8 cellular contexts compared by ENCODE assay signal in the genomic region with DNA sequence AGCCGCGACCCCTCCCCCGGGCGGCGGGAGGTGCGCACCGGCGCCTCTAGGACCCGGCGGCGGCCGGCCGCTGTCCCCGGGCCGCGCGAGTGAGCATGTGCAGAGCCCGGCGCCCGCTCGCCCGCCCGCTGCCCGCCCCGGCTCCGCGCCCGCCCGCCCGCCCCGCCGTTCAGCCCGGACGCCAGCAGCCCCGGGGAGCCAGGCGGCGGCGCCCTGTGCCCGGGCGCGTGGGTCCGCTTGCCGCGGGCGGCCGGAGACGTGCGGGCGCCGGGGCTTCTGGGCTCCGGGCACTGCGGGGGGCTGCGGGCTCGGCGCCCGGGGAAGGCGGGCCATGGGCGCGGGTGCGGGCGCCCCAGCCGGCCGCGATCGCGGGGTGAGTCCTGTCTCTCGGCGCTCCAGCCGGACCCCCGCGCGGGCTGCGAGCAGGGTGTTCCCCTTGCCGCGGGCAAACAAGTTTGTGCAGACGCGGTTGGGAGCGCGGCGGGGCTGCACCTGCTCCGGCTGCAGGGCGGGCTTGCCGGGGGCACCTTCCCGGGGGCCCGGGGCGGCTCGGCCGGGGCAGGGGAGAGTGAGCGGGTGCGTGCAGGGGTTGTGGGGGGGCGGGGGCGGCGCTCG. TPM values are rescaled to one million over a fixed set of nuclear protein-coding genes. Genes with fewer than 3 reads are reported as not detected.
A peak's percentile ranks its signal among the peaks of the same experiment; 100 is the strongest.
DNase-seq lines count a peak whose midpoint lies in the region; ATAC-seq and TF ChIP-seq lines count a peak whose summit lies in the region.

A gene (plus strand): TSS at position 100 of the 615 bp plus-strand sequence. CDS start 10,280 bp downstream, outside the sequence.

- no peak for DNase-seq in T-helper 2 cell treated with Interferon-gamma antibody and Interleukin-4, amounts not matched to agents 5 μg/mL and 100 μg/mL, for 36 hours (ENCODE audit: low spot score)
- DNase-seq in T-helper 2 cell (no peak), left ventricle myocardium inferior (no peak), progenitor cell of endocrine pancreas (ENCODE audit: low spot score, unreplicated experiment) (peak; percentile 27), OCI-M1 (lab: John Stamatoyannopoulos, UW) (no peak)
- no peak for DNase-seq in activated T-helper 2 cell treated with anti-CD3 and anti-CD28 coated beads, Interferon-gamma antibody, Interleukin-2, Interleukin-4, amounts not matched to agents 10 μg/mL and 5 μg/mL and 100 μg/mL, durations not matched to agents 14 hours and 24 hours and 36 hours (ENCODE audit: low spot score)

- peaks cover 4% of the 10 kb centered on the region for H3K4me1 Mint-ChIP-seq in T-helper 2 cell treated with Interferon-gamma antibody and Interleukin-4, amounts not matched to agents 5 μg/mL and 100 μg/mL, for 36 hours (ENCODE audit: low read depth)
- peaks cover 6% of the 10 kb centered on the region for H3K4me1 Mint-ChIP-seq in activated T-helper 2 cell treated with anti-CD3 and anti-CD28 coated beads, Interferon-gamma antibody, Interleukin-2, Interleukin-4, amounts not matched to agents 10 μg/mL and 5 μg/mL and 100 μg/mL, durations not matched to agents 14 hours and 24 hours and 36 hours (ENCODE audit: low read depth)
- H3K4me1 Mint-ChIP-seq in progenitor cell of endocrine pancreas (ENCODE audit: low read depth): peaks cover 10% of the 10 kb centered on the region

- TF ChIP-seq CTCF in left ventricle myocardium inferior (IDR thresholded peaks at IDR 0.05; ENCODE audit: borderline replicate concordance) (no peak), progenitor cell of endocrine pancreas (IDR thresholded peaks at IDR 0.05; ENCODE audit: unreplicated experiment) (no peak)

- H3K9me3 Mint-ChIP-seq in T-helper 2 cell treated with Interferon-gamma antibody and Interleukin-4, amounts not matched to agents 5 μg/mL and 100 μg/mL, for 36 hours: no peaks in the 10 kb centered on the region
- H3K9me3 Mint-ChIP-seq in activated T-helper 2 cell treated with anti-CD3 and anti-CD28 coated beads, Interferon-gamma antibody, Interleukin-2, Interleukin-4, amounts not matched to agents 10 μg/mL and 5 μg/mL and 100 μg/mL, durations not matched to agents 14 hours and 24 hours and 36 hours: no peaks in the 10 kb centered on the region
- H3K9me3 Mint-ChIP-seq in progenitor cell of endocrine pancreas (ENCODE audit: low read depth): no peaks in the 10 kb centered on the region

- no peak for ATAC-seq in HG03045 (IDR thresholded peaks at IDR 0.05; ENCODE audit: unreplicated experiment)
- ATAC-seq in HG03442 (IDR thresholded peaks at IDR 0.05; ENCODE audit: unreplicated experiment): no peak

- H3K27ac Mint-ChIP-seq in T-helper 2 cell treated with Interferon-gamma antibody and Interleukin-4, amounts not matched to agents 5 μg/mL and 100 μg/mL, for 36 hours: no peak within 1 kb of the TSS
- H3K27ac Mint-ChIP-seq in activated T-helper 2 cell treated with anti-CD3 and anti-CD28 coated beads, Interferon-gamma antibody, Interleukin-2, Interleukin-4, amounts not matched to agents 10 μg/mL and 5 μg/mL and 100 μg/mL, durations not matched to agents 14 hours and 24 hours and 36 hours: no peak within 1 kb of the TSS
- H3K27ac Mint-ChIP-seq in progenitor cell of endocrine pancreas: peak within 1 kb of the TSS; percentile 21

- peaks cover 12% of the 10 kb centered on the region for H3K4me1 ChIP-seq in left ventricle myocardium inferior

- H3K4me3 Mint-ChIP-seq in T-helper 2 cell treated with Interferon-gamma antibody and Interleukin-4, amounts not matched to agents 5 μg/mL and 100 μg/mL, for 36 hours: peak within 1 kb of the TSS; percentile 76
- H3K4me3 Mint-ChIP-seq in activated T-helper 2 cell treated with anti-CD3 and anti-CD28 coated beads, Interferon-gamma antibody, Interleukin-2, Interleukin-4, amounts not matched to agents 10 μg/mL and 5 μg/mL and 100 μg/mL, durations not matched to agents 14 hours and 24 hours and 36 hours (ENCODE audit: low read depth): peak within 1 kb of the TSS; percentile 65
- H3K4me3 Mint-ChIP-seq in progenitor cell of endocrine pancreas (ENCODE audit: low read depth): peak within 1 kb of the TSS; percentile 85

- intact Hi-C loops in activated T-helper 2 cell treated with anti-CD3 and anti-CD28 coated beads, Interferon-gamma antibody, Interleukin-2, Interleukin-4, amounts not matched to agents 10 μg/mL and 5 μg/mL and 100 μg/mL, durations not matched to agents 14 hours and 24 hours and 36 hours (cut with micrococcal nuclease): no loop called here
- intact Hi-C loops in left ventricle myocardium inferior (cut with micrococcal nuclease): no loop called here

- H3K27me3 ChIP-seq in left ventricle myocardium inferior (ENCODE audit: low read depth): peaks cover 55% of the 10 kb centered on the region

- H3K36me3 ChIP-seq in left ventricle myocardium inferior: no peaks in the 10 kb centered on the region

- no peaks in the 10 kb centered on the region for H3K36me3 Mint-ChIP-seq in T-helper 2 cell treated with Interferon-gamma antibody and Interleukin-4, amounts not matched to agents 5 μg/mL and 100 μg/mL, for 36 hours (ENCODE audit: low read depth)
- no peaks in the 10 kb centered on the region for H3K36me3 Mint-ChIP-seq in activated T-helper 2 cell treated with anti-CD3 and anti-CD28 coated beads, Interferon-gamma antibody, Interleukin-2, Interleukin-4, amounts not matched to agents 10 μg/mL and 5 μg/mL and 100 μg/mL, durations not matched to agents 14 hours and 24 hours and 36 hours (ENCODE audit: low read depth)
- H3K36me3 Mint-ChIP-seq in progenitor cell of endocrine pancreas (ENCODE audit: insufficient read depth): no peaks in the 10 kb centered on the region

- H3K4me3 ChIP-seq in left ventricle myocardium inferior: peak within 1 kb of the TSS; percentile 79

- peak within 1 kb of the TSS; percentile 52 for H3K27ac ChIP-seq in left ventricle myocardium inferior (replicated peaks)

- peaks cover 54% of the 10 kb centered on the region for H3K27me3 Mint-ChIP-seq in T-helper 2 cell treated with Interferon-gamma antibody and Interleukin-4, amounts not matched to agents 5 μg/mL and 100 μg/mL, for 36 hours (ENCODE audit: low read depth)
- H3K27me3 Mint-ChIP-seq in activated T-helper 2 cell treated with anti-CD3 and anti-CD28 coated beads, Interferon-gamma antibody, Interleukin-2, Interleukin-4, amounts not matched to agents 10 μg/mL and 5 μg/mL and 100 μg/mL, durations not matched to agents 14 hours and 24 hours and 36 hours (ENCODE audit: low read depth): peaks cover 49% of the 10 kb centered on the region
- H3K27me3 Mint-ChIP-seq in progenitor cell of endocrine pancreas: peaks cover 77% of the 10 kb centered on the region

- no peaks in the 10 kb centered on the region for H3K9me3 ChIP-seq in left ventricle myocardium inferior (replicated peaks)

RNA-seq across cellular contexts. Expression of the gene that starts here (rescaled TPM):
- total RNA-seq in activated T-helper 2 cell treated with anti-CD3 and anti-CD28 coated beads, Interferon-gamma antibody, Interleukin-2, Interleukin-4, amounts not matched to agents 10 μg/mL and 5 μg/mL and 100 μg/mL, durations not matched to agents 14 hours and 24 hours and 36 hours: 0.62 and 0.71 TPM in 2 replicates
- total RNA-seq in left ventricle myocardium inferior: 6.4 TPM
- 10.3 and 11.1 TPM in 2 replicates for total RNA-seq in progenitor cell of endocrine pancreas
